In the genomic region with DNA sequence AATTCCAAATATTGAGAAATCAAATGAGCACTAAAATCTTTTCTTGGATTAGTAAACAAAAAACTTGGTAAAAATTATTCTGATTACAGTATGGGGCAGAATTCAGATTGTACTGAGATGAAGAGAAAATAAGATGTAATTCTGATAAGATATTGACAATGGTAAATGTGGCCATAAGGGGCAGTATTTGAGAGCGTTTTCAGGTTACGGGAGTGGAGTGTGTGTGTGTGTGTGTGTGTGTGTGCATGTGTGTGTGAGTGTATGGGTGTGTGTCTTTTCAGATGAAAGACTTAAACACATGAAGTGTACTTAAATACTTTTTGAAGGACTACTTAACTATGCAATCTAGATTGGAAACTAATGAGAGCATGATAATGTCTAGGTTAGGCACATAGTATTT, we compare ENCODE assay signal across 2 cellular contexts.
TF ChIP-seq lines count a peak whose summit lies in the region.

No MANE protein-coding gene starts in this region.

TF ChIP-seq in SK-N-SH, 30 proteins besides CTCF, POLR2A, EP300 and RAD21 (continued from another document):
- TF ChIP-seq, protein P1, sequence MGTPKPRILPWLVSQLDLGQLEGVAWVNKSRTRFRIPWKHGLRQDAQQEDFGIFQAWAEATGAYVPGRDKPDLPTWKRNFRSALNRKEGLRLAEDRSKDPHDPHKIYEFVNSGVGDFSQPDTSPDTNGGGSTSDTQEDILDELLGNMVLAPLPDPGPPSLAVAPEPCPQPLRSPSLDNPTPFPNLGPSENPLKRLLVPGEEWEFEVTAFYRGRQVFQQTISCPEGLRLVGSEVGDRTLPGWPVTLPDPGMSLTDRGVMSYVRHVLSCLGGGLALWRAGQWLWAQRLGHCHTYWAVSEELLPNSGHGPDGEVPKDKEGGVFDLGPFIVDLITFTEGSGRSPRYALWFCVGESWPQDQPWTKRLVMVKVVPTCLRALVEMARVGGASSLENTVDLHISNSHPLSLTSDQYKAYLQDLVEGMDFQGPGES (IDR thresholded peaks at IDR 0.05; ENCODE audit: low read depth, low read length) = no peak
- no peak for TF ChIP-seq FOSL2 (IDR thresholded peaks at IDR 0.05; ENCODE audit: borderline replicate concordance, low read depth)

TF ChIP-seq in SK-N-SH treated with all-trans-retinoic acid at 6 μM for 48 hours, 23 proteins besides CTCF, POLR2A, EP300 and RAD21:
- TF ChIP-seq, protein P2, sequence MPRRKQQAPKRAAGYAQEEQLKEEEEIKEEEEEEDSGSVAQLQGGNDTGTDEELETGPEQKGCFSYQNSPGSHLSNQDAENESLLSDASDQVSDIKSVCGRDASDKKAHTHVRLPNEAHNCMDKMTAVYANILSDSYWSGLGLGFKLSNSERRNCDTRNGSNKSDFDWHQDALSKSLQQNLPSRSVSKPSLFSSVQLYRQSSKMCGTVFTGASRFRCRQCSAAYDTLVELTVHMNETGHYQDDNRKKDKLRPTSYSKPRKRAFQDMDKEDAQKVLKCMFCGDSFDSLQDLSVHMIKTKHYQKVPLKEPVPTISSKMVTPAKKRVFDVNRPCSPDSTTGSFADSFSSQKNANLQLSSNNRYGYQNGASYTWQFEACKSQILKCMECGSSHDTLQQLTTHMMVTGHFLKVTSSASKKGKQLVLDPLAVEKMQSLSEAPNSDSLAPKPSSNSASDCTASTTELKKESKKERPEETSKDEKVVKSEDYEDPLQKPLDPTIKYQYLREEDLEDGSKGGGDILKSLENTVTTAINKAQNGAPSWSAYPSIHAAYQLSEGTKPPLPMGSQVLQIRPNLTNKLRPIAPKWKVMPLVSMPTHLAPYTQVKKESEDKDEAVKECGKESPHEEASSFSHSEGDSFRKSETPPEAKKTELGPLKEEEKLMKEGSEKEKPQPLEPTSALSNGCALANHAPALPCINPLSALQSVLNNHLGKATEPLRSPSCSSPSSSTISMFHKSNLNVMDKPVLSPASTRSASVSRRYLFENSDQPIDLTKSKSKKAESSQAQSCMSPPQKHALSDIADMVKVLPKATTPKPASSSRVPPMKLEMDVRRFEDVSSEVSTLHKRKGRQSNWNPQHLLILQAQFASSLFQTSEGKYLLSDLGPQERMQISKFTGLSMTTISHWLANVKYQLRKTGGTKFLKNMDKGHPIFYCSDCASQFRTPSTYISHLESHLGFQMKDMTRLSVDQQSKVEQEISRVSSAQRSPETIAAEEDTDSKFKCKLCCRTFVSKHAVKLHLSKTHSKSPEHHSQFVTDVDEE (CRISPR knock-in tag; IDR thresholded peaks at IDR 0.05) = no peak
- no peak for TF ChIP-seq GLIS3 (CRISPR knock-in tag; IDR thresholded peaks at IDR 0.05)
- TF ChIP-seq ZNF565 (CRISPR knock-in tag; conservative IDR thresholded peaks at IDR 0.05; ENCODE audit: low read depth) = no peak
- TF ChIP-seq, protein P3, sequence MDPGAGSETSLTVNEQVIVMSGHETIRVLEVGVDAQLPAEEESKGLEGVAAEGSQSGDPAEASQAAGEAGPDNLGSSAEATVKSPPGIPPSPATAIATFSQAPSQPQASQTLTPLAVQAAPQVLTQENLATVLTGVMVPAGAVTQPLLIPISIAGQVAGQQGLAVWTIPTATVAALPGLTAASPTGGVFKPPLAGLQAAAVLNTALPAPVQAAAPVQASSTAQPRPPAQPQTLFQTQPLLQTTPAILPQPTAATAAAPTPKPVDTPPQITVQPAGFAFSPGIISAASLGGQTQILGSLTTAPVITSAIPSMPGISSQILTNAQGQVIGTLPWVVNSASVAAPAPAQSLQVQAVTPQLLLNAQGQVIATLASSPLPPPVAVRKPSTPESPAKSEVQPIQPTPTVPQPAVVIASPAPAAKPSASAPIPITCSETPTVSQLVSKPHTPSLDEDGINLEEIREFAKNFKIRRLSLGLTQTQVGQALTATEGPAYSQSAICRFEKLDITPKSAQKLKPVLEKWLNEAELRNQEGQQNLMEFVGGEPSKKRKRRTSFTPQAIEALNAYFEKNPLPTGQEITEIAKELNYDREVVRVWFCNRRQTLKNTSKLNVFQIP (CRISPR knock-in tag; IDR thresholded peaks at IDR 0.05; ENCODE audit: borderline replicate concordance, low read depth) = no peak
- TF ChIP-seq ZC3H10 (CRISPR knock-in tag; IDR thresholded peaks at IDR 0.05) = no peak
TF ChIP-seq in SK-N-SH treated with all-trans-retinoic acid at 6 μM for 48 hours: peak in this region for 0.
